In the genomic region with DNA sequence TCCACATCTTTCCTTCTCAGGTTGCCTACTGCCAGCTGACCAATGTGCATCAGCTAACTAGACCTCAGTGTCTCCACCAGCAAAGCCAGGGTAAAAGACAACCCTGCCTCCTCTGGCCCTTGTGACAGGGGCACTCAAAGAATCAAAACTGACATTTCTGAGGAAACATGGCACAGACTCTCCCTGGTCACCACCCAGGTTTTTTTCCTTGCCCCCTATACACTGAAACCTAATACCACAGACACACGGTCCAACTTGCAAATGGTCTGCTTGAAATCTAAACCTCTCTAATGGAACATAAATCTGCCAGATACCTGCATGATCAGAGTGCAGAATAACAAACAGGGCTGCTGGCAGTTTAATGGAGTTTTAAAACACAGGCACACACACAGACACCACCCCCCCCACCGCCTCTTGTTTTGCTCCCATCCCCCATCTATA, we compare ENCODE assay signal across 11 cellular contexts. TPM values are rescaled to one million over a fixed set of nuclear protein-coding genes. Genes with fewer than 3 reads are reported as not detected.
A peak's percentile ranks its signal among the peaks of the same experiment; 100 is the strongest.
DNase-seq lines count a peak whose midpoint lies in the region; ATAC-seq, FAIRE-seq and TF ChIP-seq lines count a peak whose summit lies in the region.
"Had no signal": no experiment of that assay in that cellular context is flagged by ENCODE, and none has a peak within 500 bp of the region (broad histone marks: within the 10 kb centered on the region; RNA-seq: fewer than 3 reads in every experiment).

No MANE protein-coding gene starts in this region.

- ATAC-seq in HepG2 (no peak), HG02884 (IDR thresholded peaks at IDR 0.05; ENCODE audit: unreplicated experiment) (no peak)

- no peak for FAIRE-seq in HepG2 (lab: Jason Lieb, UNC)

- H3K27ac Mint-ChIP-seq in activated naive CD4-positive, alpha-beta T cell treated with anti-CD3 and anti-CD28 coated beads, Interleukin-2, amount 50 U/mL, for 24 hours: peak overlapping the region; percentile 77
- no peak overlapping the region for H3K27ac Mint-ChIP-seq in activated naive CD4-positive, alpha-beta T cell treated with anti-CD3 and anti-CD28 coated beads, Interleukin-2, amount 10 ng/mL, durations not matched to agents 7 days and 5 days
- H3K27ac Mint-ChIP-seq in T-helper 2 cell treated with Interferon-gamma antibody and Interleukin-4, amounts not matched to agents 5 μg/mL and 100 μg/mL, for 36 hours: no peak overlapping the region

- DNase-seq in activated naive CD4-positive, alpha-beta T cell treated with anti-CD3 and anti-CD28 coated beads, Interleukin-2, amount 10 ng/mL, durations not matched to agents 7 days and 5 days: no peak
- DNase-seq in NCI-H524 treated with DMSO at 0.1 percent for 48 hours (lab: John Stamatoyannopoulos, UW) (peak; percentile 81), esophagus squamous epithelium (lab: John Stamatoyannopoulos, UW) (no peak), thyroid gland (peak in 1 of 2 donors; percentile 29), HepG2 (ENCODE audit: low spot score) (no peak)
- DNase-seq in T-helper 2 cell treated with Interferon-gamma antibody and Interleukin-4, amounts not matched to agents 5 μg/mL and 100 μg/mL, for 36 hours (ENCODE audit: low spot score): no peak
- DNase-seq: foreskin melanocyte, MM.1S had no signal

- H3K4me1 ChIP-seq in esophagus squamous epithelium: peaks cover 24 to 84% (median 49%) of the 10 kb centered on the region in 3 donors
- H3K4me1 ChIP-seq in thyroid gland: peaks cover 58 to 76% of the 10 kb centered on the region in 2 donors
- H3K4me1 ChIP-seq in HepG2 (ENCODE audit: insufficient read depth, low read length): peaks cover 21% of the 10 kb centered on the region

- intact Hi-C loops in esophagus squamous epithelium (cut with DNase I) (no loop called here), thyroid gland (cut with DNase I) (no loop called here), HepG2 (cut with micrococcal nuclease; ENCODE audit: unreplicated experiment) (no loop called here)

- H3K4me2 ChIP-seq in HepG2 (ENCODE audit: low read depth, low read length): no peak overlapping the region

- peaks cover 50% of the 10 kb centered on the region for H3K4me1 Mint-ChIP-seq in activated naive CD4-positive, alpha-beta T cell treated with anti-CD3 and anti-CD28 coated beads, Interleukin-2, amount 50 U/mL, for 24 hours
- peaks cover 21% of the 10 kb centered on the region for H3K4me1 Mint-ChIP-seq in activated naive CD4-positive, alpha-beta T cell treated with anti-CD3 and anti-CD28 coated beads, Interleukin-2, amount 10 ng/mL, durations not matched to agents 7 days and 5 days
- peaks cover 15% of the 10 kb centered on the region for H3K4me1 Mint-ChIP-seq in T-helper 2 cell treated with Interferon-gamma antibody and Interleukin-4, amounts not matched to agents 5 μg/mL and 100 μg/mL, for 36 hours (ENCODE audit: low read depth)

- H3K9ac ChIP-seq in HepG2 (ENCODE audit: insufficient read depth, low read depth, low read length): no peak overlapping the region

- POLR2A ChIA-PET in HepG2 (lab: Yijun Ruan, JAX): no interaction called here

- TF ChIP-seq CTCF in esophagus squamous epithelium (IDR thresholded peaks at IDR 0.05) (no peak), thyroid gland (IDR thresholded peaks at IDR 0.05) (no peak), HepG2 (CRISPR knock-in tag; IDR thresholded peaks at IDR 0.05) (no peak)

- no peaks in the 10 kb centered on the region for H3K27me3 Mint-ChIP-seq in activated naive CD4-positive, alpha-beta T cell treated with anti-CD3 and anti-CD28 coated beads, Interleukin-2, amount 50 U/mL, for 24 hours
- H3K27me3 Mint-ChIP-seq in activated naive CD4-positive, alpha-beta T cell treated with anti-CD3 and anti-CD28 coated beads, Interleukin-2, amount 10 ng/mL, durations not matched to agents 7 days and 5 days: no peaks in the 10 kb centered on the region
- no peaks in the 10 kb centered on the region for H3K27me3 Mint-ChIP-seq in T-helper 2 cell treated with Interferon-gamma antibody and Interleukin-4, amounts not matched to agents 5 μg/mL and 100 μg/mL, for 36 hours (ENCODE audit: low read depth)

- H3K36me3 Mint-ChIP-seq in activated naive CD4-positive, alpha-beta T cell treated with anti-CD3 and anti-CD28 coated beads, Interleukin-2, amount 50 U/mL, for 24 hours: peaks cover 2% of the 10 kb centered on the region
- peaks cover 30% of the 10 kb centered on the region for H3K36me3 Mint-ChIP-seq in activated naive CD4-positive, alpha-beta T cell treated with anti-CD3 and anti-CD28 coated beads, Interleukin-2, amount 10 ng/mL, durations not matched to agents 7 days and 5 days
- H3K36me3 Mint-ChIP-seq in T-helper 2 cell treated with Interferon-gamma antibody and Interleukin-4, amounts not matched to agents 5 μg/mL and 100 μg/mL, for 36 hours (ENCODE audit: low read depth): peaks cover 27% of the 10 kb centered on the region

- 86 to 88% methylated on average over 2 of the region's 2 CpGs for WGBS in esophagus squamous epithelium, 2 donors
- WGBS in thyroid gland, 2 donors: 34 to 42% methylated on average over 2 of the region's 2 CpGs
- 100% methylated on average over 2 of the region's 2 CpGs for WGBS in HepG2 (ENCODE audit: low lambda C conversion rate)

- no TSS peak for BruUV-seq in HepG2 (replicated peaks; lab: Mats Ljungman, UMichigan)

- H2AFZ ChIP-seq in HepG2 (ENCODE audit: low read length): no peak overlapping the region

- H3K36me3 ChIP-seq in esophagus squamous epithelium (peaks cover 0 to 12% (median 0%) of the 10 kb centered on the region in 3 donors), thyroid gland (no peaks in the 10 kb centered on the region), HepG2 (replicated peaks in 1 of 2; ENCODE audit: control insufficient read depth in 1 of 2, insufficient read depth in 2 of 2, low read length in 2 of 2) (no peaks in the 10 kb centered on the region)
- H3K36me3 ChIP-seq: SJCRH30 had no signal

- H3K9me3 Mint-ChIP-seq in activated naive CD4-positive, alpha-beta T cell treated with anti-CD3 and anti-CD28 coated beads, Interleukin-2, amount 50 U/mL, for 24 hours: no peaks in the 10 kb centered on the region
- no peaks in the 10 kb centered on the region for H3K9me3 Mint-ChIP-seq in activated naive CD4-positive, alpha-beta T cell treated with anti-CD3 and anti-CD28 coated beads, Interleukin-2, amount 10 ng/mL, durations not matched to agents 7 days and 5 days
- H3K9me3 Mint-ChIP-seq in T-helper 2 cell treated with Interferon-gamma antibody and Interleukin-4, amounts not matched to agents 5 μg/mL and 100 μg/mL, for 36 hours: no peaks in the 10 kb centered on the region

- CTCF ChIA-PET in activated naive CD4-positive, alpha-beta T cell treated with anti-CD3 and anti-CD28 coated beads, Interleukin-2, amount 10 ng/mL, durations not matched to agents 7 days and 5 days (lab: Charles Lee): interaction anchor here (1.1 to 7.9 kb wide), 2 partner anchors 12 to 137 kb away, joined by 4 to 108 read pairs; no protein-coding TSS in a partner anchor
- CTCF ChIA-PET in HepG2 (lab: Yijun Ruan, JAX; ENCODE audit: low intra/inter-chr PET ratio, low total read pairs): no interaction called here

- H3K4me3 ChIP-seq in esophagus squamous epithelium (no peak overlapping the region), thyroid gland (replicated peaks in 1 of 3) (no peak overlapping the region), HepG2 (replicated peaks in 1 of 3; ENCODE audit: insufficient read depth in 1 of 3, low read depth in 2 of 3, low read length in 3 of 3) (no peak overlapping the region)
- H3K4me3 ChIP-seq: SJCRH30 had no signal

- in situ Hi-C loops in HepG2 (cut with HindIII; ENCODE audit: extremely low pct_ligation_motif_present, low pct_unique_long_range_greater_than_20kb): no loop called here

- H3K27me3 ChIP-seq in esophagus squamous epithelium (no peaks in the 10 kb centered on the region), thyroid gland (no peaks in the 10 kb centered on the region), HepG2 (ENCODE audit: control insufficient read depth in 1 of 2, insufficient read depth in 2 of 2, low read length in 2 of 2) (no peaks in the 10 kb centered on the region)
- H3K27me3 ChIP-seq: SJCRH30 had no signal

- TF ChIP-seq RAD21 in HepG2 (CRISPR knock-in tag; IDR thresholded peaks at IDR 0.05): no peak

- H4K20me1 ChIP-seq in HepG2 (ENCODE audit: insufficient read depth, low read length): no peaks in the 10 kb centered on the region

- H3K27ac ChIP-seq in esophagus squamous epithelium (peak overlapping the region in 3 of 4 donors; percentile 41 to 88 (median 84)), thyroid gland (peak overlapping the region; percentile 88 to 96 (median 90)), HepG2 (ENCODE audit: extremely low read length, insufficient read depth, low read length) (no peak overlapping the region)
- H3K27ac ChIP-seq: SJCRH30 had no signal

- no peak for TF ChIP-seq POLR2A in esophagus squamous epithelium (IDR thresholded peaks at IDR 0.05)
- TF ChIP-seq POLR2A in thyroid gland (IDR thresholded peaks at IDR 0.05): no peak
- TF ChIP-seq POLR2A in HepG2 (IDR thresholded peaks at IDR 0.05; ENCODE audit: insufficient read depth in 1 of 2, low read depth in 2 of 2, low read length in 2 of 2): no peak

- H3K79me2 ChIP-seq in HepG2 (ENCODE audit: insufficient read depth, low read length): no peaks in the 10 kb centered on the region

- no peak overlapping the region for H3K4me3 Mint-ChIP-seq in activated naive CD4-positive, alpha-beta T cell treated with anti-CD3 and anti-CD28 coated beads, Interleukin-2, amount 50 U/mL, for 24 hours
- H3K4me3 Mint-ChIP-seq in activated naive CD4-positive, alpha-beta T cell treated with anti-CD3 and anti-CD28 coated beads, Interleukin-2, amount 10 ng/mL, durations not matched to agents 7 days and 5 days: no peak overlapping the region
- H3K4me3 Mint-ChIP-seq in T-helper 2 cell treated with Interferon-gamma antibody and Interleukin-4, amounts not matched to agents 5 μg/mL and 100 μg/mL, for 36 hours: no peak overlapping the region

- TF ChIP-seq EP300 in HepG2 (IDR thresholded peaks at IDR 0.05; ENCODE audit: low read depth in 2 of 2, low read length in 2 of 2) (no peak), HepG2 (CRISPR knock-in tag; IDR thresholded peaks at IDR 0.05; ENCODE audit: borderline replicate concordance) (no peak)

- H3K9me3 ChIP-seq in esophagus squamous epithelium (no peaks in the 10 kb centered on the region), thyroid gland (no peaks in the 10 kb centered on the region), HepG2 (ENCODE audit: low read length) (no peaks in the 10 kb centered on the region)
- H3K9me3 ChIP-seq: SJCRH30 had no signal

RNA-seq across cellular contexts. Expression of gene CORO6, which starts 19.5 kb away (rescaled TPM):
- total RNA-seq in esophagus squamous epithelium (10 to 100 TPM in 1 of 4 donors, 1 to 10 TPM in 3; 2.0 to 39.9 (median 6.5) TPM), thyroid gland (100 to 1,000 TPM in 2 of 4 donors, 10 to 100 TPM in 2; 65.3 to 161 (median 99.2) TPM), HepG2 (2016; rRNA removed; fragmentation: Illumina TruSeq; extraction: Trizol) (0.42 TPM in 1 of 2 replicates, not detected in the other)
- total RNA-seq in HepG2 (2016; cell fraction: cytosol; rRNA removed; fragmentation: Illumina TruSeq; extraction: Trizol; ENCODE audit: low read depth): 0.10 TPM in 1 of 2 replicates, not detected in the other
- total RNA-seq in HepG2 (2016; cell fraction: insoluble cytoplasmic fraction; rRNA removed; fragmentation: Illumina TruSeq; extraction: Trizol): 0.15 and 0.39 TPM in 2 replicates
- total RNA-seq in HepG2 (2016; cell fraction: membrane; rRNA removed; fragmentation: Illumina TruSeq; extraction: Trizol): 0.14 TPM in 1 of 2 replicates, not detected in the other
- total RNA-seq in HepG2 (2016; cell fraction: nucleus; rRNA removed; fragmentation: Illumina TruSeq; extraction: Trizol): 0.38 and 0.71 TPM in 2 replicates
- 0.82 and 1.2 TPM in 2 replicates for polyA plus RNA-seq in HepG2 (2011; rRNA removed)
- 0.20 and 0.22 TPM in 2 replicates for polyA plus RNA-seq in HepG2 (2011; cell fraction: cytosol; rRNA removed)
- 10.2 and 12.8 TPM in 2 replicates for polyA plus RNA-seq in HepG2 (2011; cell fraction: nucleus; rRNA removed)
- 0.16 and 0.25 TPM in 2 replicates for polyA plus RNA-seq in HepG2 (2012)
- 0.12 TPM in 1 of 2 replicates, not detected in the other for polyA plus RNA-seq in HepG2 (2016; cell fraction: cytosol; fragmentation: Illumina TruSeq; extraction: Trizol; ENCODE audit: low read depth)
- 0.20 TPM in 1 of 2 replicates, not detected in the other for polyA plus RNA-seq in HepG2 (2016; cell fraction: insoluble cytoplasmic fraction; fragmentation: Illumina TruSeq; extraction: Trizol; ENCODE audit: low read depth)
- not detected in 2 replicates for polyA plus RNA-seq in HepG2 (2016; cell fraction: membrane; fragmentation: Illumina TruSeq; extraction: Trizol; ENCODE audit: low read depth)
- polyA plus RNA-seq in HepG2 (2016; cell fraction: nucleus; fragmentation: Illumina TruSeq; extraction: Trizol; ENCODE audit: insufficient read depth, low read depth): 0.96 and 2.4 TPM in 2 replicates
- polyA minus RNA-seq in HepG2 (2011; rRNA and poly(A)+ RNA removed; ENCODE audit: low replicate concordance): 4.6 TPM in 1 of 2 replicates, not detected in the other
- polyA minus RNA-seq in HepG2 (2011; cell fraction: cytosol; rRNA and poly(A)+ RNA removed): not detected in 2 replicates
- polyA minus RNA-seq in HepG2 (2011; cell fraction: nucleus; rRNA and poly(A)+ RNA removed): 0.50 and 0.52 TPM in 2 replicates

RNA-seq across cellular contexts. Expression of gene ANKRD13B, which starts 49.3 kb away (rescaled TPM):
- 10 to 100 TPM in 2 of 4 donors, 1 to 10 TPM in 2; 3.3 to 18.7 (median 10.2) TPM for total RNA-seq in esophagus squamous epithelium
- total RNA-seq in thyroid gland: 1 to 10 TPM; 1.6 to 5.8 (median 3.1) TPM
- 1.6 and 1.7 TPM in 2 replicates for total RNA-seq in HepG2 (2016; rRNA removed; fragmentation: Illumina TruSeq; extraction: Trizol)
- 0.71 and 0.79 TPM in 2 replicates for total RNA-seq in HepG2 (2016; cell fraction: cytosol; rRNA removed; fragmentation: Illumina TruSeq; extraction: Trizol; ENCODE audit: low read depth)
- 0.76 and 1.6 TPM in 2 replicates for total RNA-seq in HepG2 (2016; cell fraction: insoluble cytoplasmic fraction; rRNA removed; fragmentation: Illumina TruSeq; extraction: Trizol)
- total RNA-seq in HepG2 (2016; cell fraction: membrane; rRNA removed; fragmentation: Illumina TruSeq; extraction: Trizol): 1.5 and 1.9 TPM in 2 replicates
- 2.0 and 2.4 TPM in 2 replicates for total RNA-seq in HepG2 (2016; cell fraction: nucleus; rRNA removed; fragmentation: Illumina TruSeq; extraction: Trizol)
- 1.8 and 2.2 TPM in 2 replicates for polyA plus RNA-seq in HepG2 (2011; rRNA removed)
- polyA plus RNA-seq in HepG2 (2011; cell fraction: cytosol; rRNA removed): 0.83 and 1.4 TPM in 2 replicates
- polyA plus RNA-seq in HepG2 (2011; cell fraction: nucleus; rRNA removed): 9.9 and 14.7 TPM in 2 replicates
- 1.2 and 2.1 TPM in 2 replicates for polyA plus RNA-seq in HepG2 (2012)
- 0.67 and 0.84 TPM in 2 replicates for polyA plus RNA-seq in HepG2 (2016; cell fraction: cytosol; fragmentation: Illumina TruSeq; extraction: Trizol; ENCODE audit: low read depth)
- polyA plus RNA-seq in HepG2 (2016; cell fraction: insoluble cytoplasmic fraction; fragmentation: Illumina TruSeq; extraction: Trizol; ENCODE audit: low read depth): 1.7 and 2.2 TPM in 2 replicates
- polyA plus RNA-seq in HepG2 (2016; cell fraction: membrane; fragmentation: Illumina TruSeq; extraction: Trizol; ENCODE audit: low read depth): 1.7 and 1.9 TPM in 2 replicates
- polyA plus RNA-seq in HepG2 (2016; cell fraction: nucleus; fragmentation: Illumina TruSeq; extraction: Trizol; ENCODE audit: insufficient read depth, low read depth): 6.1 and 8.4 TPM in 2 replicates
- 3.0 and 21.2 TPM in 2 replicates for polyA minus RNA-seq in HepG2 (2011; rRNA and poly(A)+ RNA removed; ENCODE audit: low replicate concordance)
- polyA minus RNA-seq in HepG2 (2011; cell fraction: cytosol; rRNA and poly(A)+ RNA removed): 1.5 and 1.8 TPM in 2 replicates
- 0.75 and 1.8 TPM in 2 replicates for polyA minus RNA-seq in HepG2 (2011; cell fraction: nucleus; rRNA and poly(A)+ RNA removed)

RNA-seq across cellular contexts. Expression of gene GIT1, which starts 52.7 kb away (rescaled TPM):
- 10 to 100 TPM; 24.0 to 45.4 (median 29.6) TPM for total RNA-seq in esophagus squamous epithelium
- total RNA-seq in thyroid gland: 10 to 100 TPM; 35.7 to 71.7 (median 42.4) TPM
- total RNA-seq in HepG2 (2016; rRNA removed; fragmentation: Illumina TruSeq; extraction: Trizol): 12.9 and 14.2 TPM in 2 replicates
- 6.7 and 9.1 TPM in 2 replicates for total RNA-seq in HepG2 (2016; cell fraction: cytosol; rRNA removed; fragmentation: Illumina TruSeq; extraction: Trizol; ENCODE audit: low read depth)
- total RNA-seq in HepG2 (2016; cell fraction: insoluble cytoplasmic fraction; rRNA removed; fragmentation: Illumina TruSeq; extraction: Trizol): 11.3 and 13.5 TPM in 2 replicates
- 23.5 and 27.1 TPM in 2 replicates for total RNA-seq in HepG2 (2016; cell fraction: membrane; rRNA removed; fragmentation: Illumina TruSeq; extraction: Trizol)
- total RNA-seq in HepG2 (2016; cell fraction: nucleus; rRNA removed; fragmentation: Illumina TruSeq; extraction: Trizol): 11.7 and 17.3 TPM in 2 replicates
- polyA plus RNA-seq in HepG2 (2011; rRNA removed): 30.8 and 31.5 TPM in 2 replicates
- polyA plus RNA-seq in HepG2 (2011; cell fraction: cytosol; rRNA removed): 17.1 and 24.2 TPM in 2 replicates
- polyA plus RNA-seq in HepG2 (2011; cell fraction: nucleus; rRNA removed): 56.8 and 69.2 TPM in 2 replicates
- 15.9 and 22.4 TPM in 2 replicates for polyA plus RNA-seq in HepG2 (2012)
- polyA plus RNA-seq in HepG2 (2016; cell fraction: cytosol; fragmentation: Illumina TruSeq; extraction: Trizol; ENCODE audit: low read depth): 12.0 and 13.0 TPM in 2 replicates
- 17.0 and 22.9 TPM in 2 replicates for polyA plus RNA-seq in HepG2 (2016; cell fraction: insoluble cytoplasmic fraction; fragmentation: Illumina TruSeq; extraction: Trizol; ENCODE audit: low read depth)
- 26.3 and 34.9 TPM in 2 replicates for polyA plus RNA-seq in HepG2 (2016; cell fraction: membrane; fragmentation: Illumina TruSeq; extraction: Trizol; ENCODE audit: low read depth)
- polyA plus RNA-seq in HepG2 (2016; cell fraction: nucleus; fragmentation: Illumina TruSeq; extraction: Trizol; ENCODE audit: insufficient read depth, low read depth): 31.9 and 33.9 TPM in 2 replicates
- 51.4 and 110 TPM in 2 replicates for polyA minus RNA-seq in HepG2 (2011; rRNA and poly(A)+ RNA removed; ENCODE audit: low replicate concordance)
- polyA minus RNA-seq in HepG2 (2011; cell fraction: cytosol; rRNA and poly(A)+ RNA removed): 17.5 and 20.2 TPM in 2 replicates
- polyA minus RNA-seq in HepG2 (2011; cell fraction: nucleus; rRNA and poly(A)+ RNA removed): 22.8 and 25.5 TPM in 2 replicates
